16 cellular contexts compared by ENCODE assay signal in the genomic region with DNA sequence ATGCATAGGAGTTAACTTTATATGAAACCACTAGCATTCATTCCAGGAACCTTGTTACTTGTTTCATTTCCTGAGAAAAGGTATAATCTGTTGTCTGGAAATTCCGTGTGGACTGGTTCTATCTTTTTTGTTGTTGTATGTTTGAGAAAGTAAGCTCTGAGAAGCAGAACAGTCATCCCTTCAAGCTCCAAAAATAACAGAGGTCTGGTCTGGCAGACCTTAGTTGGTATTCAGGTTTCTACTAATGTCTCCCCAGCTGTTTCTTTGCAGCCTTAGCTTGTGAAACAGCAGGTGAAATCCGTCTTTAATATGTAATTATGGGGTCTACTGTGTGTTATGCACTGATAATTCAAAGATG. TPM values are rescaled to one million over a fixed set of nuclear protein-coding genes. Genes with fewer than 3 reads are reported as not detected.
DNase-seq lines count a peak whose midpoint lies in the region; ATAC-seq, FAIRE-seq and TF ChIP-seq lines count a peak whose summit lies in the region.
"Had no signal": no experiment of that assay in that cellular context is flagged by ENCODE, and none has a peak within 500 bp of the region (broad histone marks: within the 10 kb centered on the region; RNA-seq: fewer than 3 reads in every experiment).

No MANE protein-coding gene starts in this region.

- no peak for TF ChIP-seq CTCF in GM12875 (IDR thresholded peaks at IDR 0.05; ENCODE audit: borderline replicate concordance, insufficient read depth, low read depth, low read length)
- TF ChIP-seq CTCF in D721Med (IDR thresholded peaks at IDR 0.05; ENCODE audit: insufficient read depth, missing control alignments): no peak

- peaks cover 59% of the 10 kb centered on the region for H3K4me1 Mint-ChIP-seq in activated T-helper 1 cell treated with anti-CD3 and anti-CD28 coated beads, Interleukin-12 subunit alpha, Interleukin-12 subunit beta, Interleukin-2, Interleukin-4 antibody, amounts not matched to agents 30 ng/mL and 10 ng/mL and 1 ng/mL, durations not matched to agents 14 hours and 24 hours and 36 hours (ENCODE audit: low read depth)
- H3K4me1 Mint-ChIP-seq in natural killer cell treated with Interleukin-12 subunit alpha and Interleukin-12 subunit beta and Interleukin-15 and Interleukin-18, amount 100 ng/mL, for 72 hours (ENCODE audit: low read depth in 2 of 2): peaks cover 47 to 50% of the 10 kb centered on the region in 2 donors

- peaks cover 0 to 13% (median 5%) of the 10 kb centered on the region in 11 experiments; a peak in 9 of 22 replicates for H3K36me3 ChIP-seq in BLaER1 treated with 17β-estradiol and CSF1 and Interleukin-3, amounts not matched to agents 10 nM and 100 nM
- H3K36me3 ChIP-seq: suprapubic skin had no signal

- no peak for FAIRE-seq in D721Med (lab: Jason Lieb, UNC)

- intact Hi-C loops in activated T-helper 1 cell treated with anti-CD3 and anti-CD28 coated beads, Interleukin-12 subunit alpha, Interleukin-12 subunit beta, Interleukin-2, Interleukin-4 antibody, amounts not matched to agents 30 ng/mL and 10 ng/mL and 1 ng/mL, durations not matched to agents 14 hours and 24 hours and 36 hours (cut with micrococcal nuclease): no loop called here

- H3K27me3 Mint-ChIP-seq in activated T-helper 1 cell treated with anti-CD3 and anti-CD28 coated beads, Interleukin-12 subunit alpha, Interleukin-12 subunit beta, Interleukin-2, Interleukin-4 antibody, amounts not matched to agents 30 ng/mL and 10 ng/mL and 1 ng/mL, durations not matched to agents 14 hours and 24 hours and 36 hours (ENCODE audit: insufficient read depth): no peaks in the 10 kb centered on the region
- H3K27me3 Mint-ChIP-seq in natural killer cell treated with Interleukin-12 subunit alpha and Interleukin-12 subunit beta and Interleukin-15 and Interleukin-18, amount 100 ng/mL, for 72 hours: no peaks in the 10 kb centered on the region
- H3K27me3 Mint-ChIP-seq: naive thymus-derived CD8-positive, alpha-beta T cell had no signal

- H3K9me3 ChIP-seq in BLaER1 treated with 17β-estradiol and CSF1 and Interleukin-3, amounts not matched to agents 10 nM and 100 nM (replicated peaks in 1 of 11): no peaks in the 10 kb centered on the region
- H3K9me3 ChIP-seq: suprapubic skin had no signal

- ATAC-seq in natural killer cell treated with Interleukin-12 subunit alpha and Interleukin-12 subunit beta and Interleukin-15 and Interleukin-18, amount 100 ng/mL, for 72 hours: no peak
- ATAC-seq in GM21576 (IDR thresholded peaks at IDR 0.05; ENCODE audit: unreplicated experiment): no peak
- ATAC-seq: CD8-positive, alpha-beta T cell; left lobe of liver; naive thymus-derived CD8-positive, alpha-beta T cell had no signal

- H3K27ac ChIP-seq in BLaER1 treated with 17β-estradiol and CSF1 and Interleukin-3, amounts not matched to agents 10 nM and 100 nM: no peak overlapping the region
- H3K27ac ChIP-seq: suprapubic skin had no signal

- no peaks in the 10 kb centered on the region for H3K9me3 Mint-ChIP-seq in activated T-helper 1 cell treated with anti-CD3 and anti-CD28 coated beads, Interleukin-12 subunit alpha, Interleukin-12 subunit beta, Interleukin-2, Interleukin-4 antibody, amounts not matched to agents 30 ng/mL and 10 ng/mL and 1 ng/mL, durations not matched to agents 14 hours and 24 hours and 36 hours
- no peaks in the 10 kb centered on the region for H3K9me3 Mint-ChIP-seq in natural killer cell treated with Interleukin-12 subunit alpha and Interleukin-12 subunit beta and Interleukin-15 and Interleukin-18, amount 100 ng/mL, for 72 hours
- H3K9me3 Mint-ChIP-seq: CD8-positive, alpha-beta T cell; HFFc6; naive thymus-derived CD8-positive, alpha-beta T cell had no signal

- no peak for TF ChIP-seq POLR2A in erythroblast (IDR thresholded peaks at IDR 0.05; ENCODE audit: low read length)

- peaks cover 31 to 65% (median 46%) of the 10 kb centered on the region in 10 experiments for H3K4me1 ChIP-seq in BLaER1 treated with 17β-estradiol and CSF1 and Interleukin-3, amounts not matched to agents 10 nM and 100 nM

- no peak overlapping the region for H3K9ac ChIP-seq in BLaER1 treated with 17β-estradiol and CSF1 and Interleukin-3, amounts not matched to agents 10 nM and 100 nM

- H3K27me3 ChIP-seq in BLaER1 treated with 17β-estradiol and CSF1 and Interleukin-3, amounts not matched to agents 10 nM and 100 nM: no peaks in the 10 kb centered on the region
- H3K27me3 ChIP-seq: suprapubic skin had no signal

- no peak for DNase-seq in activated T-helper 1 cell treated with anti-CD3 and anti-CD28 coated beads, Interleukin-12 subunit alpha, Interleukin-12 subunit beta, Interleukin-2, Interleukin-4 antibody, amounts not matched to agents 30 ng/mL and 10 ng/mL and 1 ng/mL, durations not matched to agents 14 hours and 24 hours and 36 hours (ENCODE audit: low spot score)
- DNase-seq in natural killer cell treated with Interleukin-12 subunit alpha and Interleukin-12 subunit beta and Interleukin-15 and Interleukin-18, amount 100 ng/mL, for 72 hours (ENCODE audit: low spot score): no peak
- DNase-seq in erythroblast (lab: John Stamatoyannopoulos, UW) (no peak), D721Med (ENCODE audit: insufficient read length, low spot score) (no peak)
- DNase-seq: CD8-positive, alpha-beta T cell; central memory CD4-positive, alpha-beta T cell; HFFc6; hippocampal formation; naive thymus-derived CD8-positive, alpha-beta T cell; NCI-H446 treated with DMSO at 0.1 percent for 48 hours had no signal

- peak overlapping the region; percentile 31 to 99 (median 94); a peak in 8 of 22 replicates for H3K4me2 ChIP-seq in BLaER1 treated with 17β-estradiol and CSF1 and Interleukin-3, amounts not matched to agents 10 nM and 100 nM

- H3K27ac Mint-ChIP-seq in activated T-helper 1 cell treated with anti-CD3 and anti-CD28 coated beads, Interleukin-12 subunit alpha, Interleukin-12 subunit beta, Interleukin-2, Interleukin-4 antibody, amounts not matched to agents 30 ng/mL and 10 ng/mL and 1 ng/mL, durations not matched to agents 14 hours and 24 hours and 36 hours: peak overlapping the region; percentile 69
- no peak overlapping the region for H3K27ac Mint-ChIP-seq in natural killer cell treated with Interleukin-12 subunit alpha and Interleukin-12 subunit beta and Interleukin-15 and Interleukin-18, amount 100 ng/mL, for 72 hours
- H3K27ac Mint-ChIP-seq: CD8-positive, alpha-beta T cell; HFFc6 had no signal

- peaks cover 17% of the 10 kb centered on the region for H3K36me3 Mint-ChIP-seq in activated T-helper 1 cell treated with anti-CD3 and anti-CD28 coated beads, Interleukin-12 subunit alpha, Interleukin-12 subunit beta, Interleukin-2, Interleukin-4 antibody, amounts not matched to agents 30 ng/mL and 10 ng/mL and 1 ng/mL, durations not matched to agents 14 hours and 24 hours and 36 hours (ENCODE audit: low read depth)
- H3K36me3 Mint-ChIP-seq in natural killer cell treated with Interleukin-12 subunit alpha and Interleukin-12 subunit beta and Interleukin-15 and Interleukin-18, amount 100 ng/mL, for 72 hours: no peaks in the 10 kb centered on the region
- H3K36me3 Mint-ChIP-seq: naive thymus-derived CD8-positive, alpha-beta T cell had no signal

- H3K4me3 ChIP-seq in BLaER1 treated with 17β-estradiol and CSF1 and Interleukin-3, amounts not matched to agents 10 nM and 100 nM: no peak overlapping the region
- peak overlapping the region; percentile 15 for H3K4me3 ChIP-seq in GM12875 (ENCODE audit: low read depth, low read length)
- H3K4me3 ChIP-seq: suprapubic skin had no signal

- H4K20me1 ChIP-seq in BLaER1 treated with 17β-estradiol and CSF1 and Interleukin-3, amounts not matched to agents 10 nM and 100 nM: peaks cover 0 to 50% (median 30%) of the 10 kb centered on the region in 11 experiments; a peak in 11 of 22 replicates

- peak overlapping the region; percentile 98 for H3K4me3 Mint-ChIP-seq in activated T-helper 1 cell treated with anti-CD3 and anti-CD28 coated beads, Interleukin-12 subunit alpha, Interleukin-12 subunit beta, Interleukin-2, Interleukin-4 antibody, amounts not matched to agents 30 ng/mL and 10 ng/mL and 1 ng/mL, durations not matched to agents 14 hours and 24 hours and 36 hours
- H3K4me3 Mint-ChIP-seq in natural killer cell treated with Interleukin-12 subunit alpha and Interleukin-12 subunit beta and Interleukin-15 and Interleukin-18, amount 100 ng/mL, for 72 hours: peak overlapping the region; percentile 92

RNA-seq across cellular contexts. Expression of a gene that starts 2.4 kb away (rescaled TPM):
- 65.8 and 70.3 TPM in 2 replicates for total RNA-seq in activated T-helper 1 cell treated with anti-CD3 and anti-CD28 coated beads, Interleukin-12 subunit alpha, Interleukin-12 subunit beta, Interleukin-2, Interleukin-4 antibody, amounts not matched to agents 30 ng/mL and 10 ng/mL and 1 ng/mL, durations not matched to agents 14 hours and 24 hours and 36 hours
- 10 to 100 TPM; 34.4 to 45.5 TPM for total RNA-seq in natural killer cell treated with Interleukin-12 subunit alpha and Interleukin-12 subunit beta and Interleukin-15 and Interleukin-18, amount 100 ng/mL, for 72 hours

RNA-seq across cellular contexts. Expression of a gene that starts 2.8 kb away (rescaled TPM):
- total RNA-seq in activated T-helper 1 cell treated with anti-CD3 and anti-CD28 coated beads, Interleukin-12 subunit alpha, Interleukin-12 subunit beta, Interleukin-2, Interleukin-4 antibody, amounts not matched to agents 30 ng/mL and 10 ng/mL and 1 ng/mL, durations not matched to agents 14 hours and 24 hours and 36 hours: 20.9 and 21.5 TPM in 2 replicates
- 10 to 100 TPM in 1 of 2 donors, 1 to 10 TPM in 1; 9.5 to 29.0 TPM for total RNA-seq in natural killer cell treated with Interleukin-12 subunit alpha and Interleukin-12 subunit beta and Interleukin-15 and Interleukin-18, amount 100 ng/mL, for 72 hours

RNA-seq across cellular contexts. Expression of a gene that starts 53.0 kb away (rescaled TPM):
- not detected in 2 replicates for total RNA-seq in activated T-helper 1 cell treated with anti-CD3 and anti-CD28 coated beads, Interleukin-12 subunit alpha, Interleukin-12 subunit beta, Interleukin-2, Interleukin-4 antibody, amounts not matched to agents 30 ng/mL and 10 ng/mL and 1 ng/mL, durations not matched to agents 14 hours and 24 hours and 36 hours
- not detected for total RNA-seq in natural killer cell treated with Interleukin-12 subunit alpha and Interleukin-12 subunit beta and Interleukin-15 and Interleukin-18, amount 100 ng/mL, for 72 hours
- total RNA-seq: CD8-positive, alpha-beta T cell; epithelial cell of proximal tubule; HFFc6; left lobe of liver; naive thymus-derived CD8-positive, alpha-beta T cell; suprapubic skin had no signal
